In genomic region chr6:35900448-35900847, GRCh38 we compare ENCODE assay signal across 26 cellular contexts.
"Had no signal": no experiment of that assay in that cellular context is flagged by ENCODE, and none has a peak within 500 bp of the region (broad histone marks: within the 10 kb centered on the region; RNA-seq: fewer than 3 reads in every experiment).

No MANE protein-coding gene starts in this region.

- H3K4me1 ChIP-seq: esophagus squamous epithelium, tibial nerve, upper lobe of left lung had no signal

- ATAC-seq: left lobe of liver; mucosa of descending colon; natural killer cell treated with Interleukin-12 subunit alpha and Interleukin-12 subunit beta and Interleukin-15 and Interleukin-18, amount 100 ng/mL, for 72 hours; right cardiac atrium; stimulated activated naive B cell treated with anti-CD40 and anti-IgM and Interleukin-4, amounts not matched to agents 10 μg/mL and 1 μg/mL and 100 μg/mL, for 72 hours had no signal

- H3K27ac Mint-ChIP-seq: naive B cell; natural killer cell treated with Interleukin-12 subunit alpha and Interleukin-12 subunit beta and Interleukin-15 and Interleukin-18, amount 100 ng/mL, for 72 hours; stimulated activated naive B cell treated with anti-CD40 and anti-IgM and Interleukin-4, amounts not matched to agents 10 μg/mL and 1 μg/mL and 100 μg/mL, for 72 hours; stimulated activated naive CD8-positive, alpha-beta T cell treated with anti-CD3 and anti-CD28 coated beads, Interleukin-15, Interleukin-2, amounts not matched to agents 100 ng/mL and 50 ng/mL, for 24 hours had no signal

- H3K9me3 Mint-ChIP-seq: natural killer cell treated with Interleukin-12 subunit alpha and Interleukin-12 subunit beta and Interleukin-15 and Interleukin-18, amount 100 ng/mL, for 72 hours; stimulated activated naive CD8-positive, alpha-beta T cell treated with anti-CD3 and anti-CD28 coated beads, Interleukin-15, Interleukin-2, amounts not matched to agents 100 ng/mL and 50 ng/mL, for 24 hours had no signal

- H3K36me3 ChIP-seq: ovary, thoracic aorta had no signal

- H3K27me3 Mint-ChIP-seq: naive B cell; natural killer cell treated with Interleukin-12 subunit alpha and Interleukin-12 subunit beta and Interleukin-15 and Interleukin-18, amount 100 ng/mL, for 72 hours; stimulated activated naive B cell treated with anti-CD40 and anti-IgM and Interleukin-4, amounts not matched to agents 10 μg/mL and 1 μg/mL and 100 μg/mL, for 72 hours; stimulated activated naive CD8-positive, alpha-beta T cell treated with anti-CD3 and anti-CD28 coated beads, Interleukin-15, Interleukin-2, amounts not matched to agents 100 ng/mL and 50 ng/mL, for 24 hours had no signal

- H3K4me3 Mint-ChIP-seq: mesothelial cell of epicardium; naive B cell; natural killer cell treated with Interleukin-12 subunit alpha and Interleukin-12 subunit beta and Interleukin-15 and Interleukin-18, amount 100 ng/mL, for 72 hours; stimulated activated naive B cell treated with anti-CD40 and anti-IgM and Interleukin-4, amounts not matched to agents 10 μg/mL and 1 μg/mL and 100 μg/mL, for 72 hours; stimulated activated naive CD8-positive, alpha-beta T cell treated with anti-CD3 and anti-CD28 coated beads, Interleukin-15, Interleukin-2, amounts not matched to agents 100 ng/mL and 50 ng/mL, for 24 hours had no signal

- H3K27ac ChIP-seq: coronary artery, esophagus squamous epithelium, ovary, psoas muscle, skin epidermis, thoracic aorta, tibial nerve, upper lobe of left lung had no signal

- H3K27me3 ChIP-seq: esophagus squamous epithelium, ovary, tibial nerve, upper lobe of left lung had no signal

- DNase-seq: dermis blood vessel endothelial cell; effector memory CD4-positive, alpha-beta T cell; erythroblast; esophagus squamous epithelium; foreskin melanocyte; mesenchymal stem cell; mucosa of descending colon; naive B cell; occipital lobe; ovary; posterior cingulate gyrus; psoas muscle; right cardiac atrium; stimulated activated CD4-positive, alpha-beta T cell treated with anti-CD3 and anti-CD28 coated beads, Interleukin-15, amount 100 ng/mL, for 24 hours; stimulated activated CD4-positive, alpha-beta T cell treated with anti-CD3 and anti-CD28 coated beads, Interleukin-2, amount 100 ng/mL, for 48 hours; stimulated activated naive B cell treated with anti-CD40 and anti-IgM and Interleukin-4, amounts not matched to agents 10 μg/mL and 1 μg/mL and 100 μg/mL, for 72 hours; upper lobe of left lung had no signal

- H3K4me3 ChIP-seq: coronary artery, esophagus squamous epithelium, lung, mucosa of descending colon, ovary, psoas muscle, skin epidermis, thoracic aorta, tibial nerve, upper lobe of left lung had no signal

- H3K9me3 ChIP-seq: esophagus squamous epithelium, mucosa of descending colon, ovary, psoas muscle, thoracic aorta, tibial nerve, upper lobe of left lung had no signal
